Comparison of ENCODE assay signal across 1 cellular context in the genomic region with DNA sequence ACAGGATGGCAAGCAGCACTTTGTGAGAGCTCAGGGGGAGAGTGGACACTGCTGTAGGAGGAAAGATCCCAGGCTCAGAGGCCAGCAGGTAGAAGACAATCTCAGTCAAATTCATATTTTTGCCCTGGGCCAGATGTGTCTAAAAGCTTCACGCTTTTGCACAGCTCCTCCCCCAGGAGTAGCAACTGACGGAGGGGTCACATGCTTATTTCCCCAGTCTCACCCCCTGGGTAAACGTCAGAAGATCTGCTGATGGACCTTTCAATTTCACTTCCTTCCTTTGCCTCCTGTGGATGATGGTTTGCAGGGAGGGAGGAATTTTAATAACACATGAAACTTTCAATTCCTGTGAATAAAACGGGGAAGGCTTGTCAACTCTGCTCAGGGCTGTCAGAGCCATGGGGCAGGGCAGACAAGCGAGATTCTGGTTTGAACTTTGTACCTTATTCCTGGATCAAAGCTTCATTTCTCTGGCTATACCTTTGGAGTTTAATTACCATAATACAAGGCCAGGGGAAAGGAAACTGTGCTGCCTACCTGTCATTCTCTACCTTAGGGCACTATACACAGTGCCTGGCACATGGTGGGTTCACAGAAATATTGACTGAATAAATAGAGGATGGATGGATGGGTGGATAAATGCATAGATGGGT.
TF ChIP-seq lines count a peak whose summit lies in the region.

No MANE protein-coding gene starts in this region.

TF ChIP-seq in GM12878, 131 proteins besides CTCF, POLR2A, EP300 and RAD21 (continued from another document):
- TF ChIP-seq, protein P1, sequence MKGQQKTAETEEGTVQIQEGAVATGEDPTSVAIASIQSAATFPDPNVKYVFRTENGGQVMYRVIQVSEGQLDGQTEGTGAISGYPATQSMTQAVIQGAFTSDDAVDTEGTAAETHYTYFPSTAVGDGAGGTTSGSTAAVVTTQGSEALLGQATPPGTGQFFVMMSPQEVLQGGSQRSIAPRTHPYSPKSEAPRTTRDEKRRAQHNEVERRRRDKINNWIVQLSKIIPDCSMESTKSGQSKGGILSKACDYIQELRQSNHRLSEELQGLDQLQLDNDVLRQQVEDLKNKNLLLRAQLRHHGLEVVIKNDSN (IDR thresholded peaks at IDR 0.05; ENCODE audit: borderline replicate concordance, extremely low read length, insufficient read depth, low read depth, low read length): no peak
- TF ChIP-seq SPI1 (IDR thresholded peaks at IDR 0.05; ENCODE audit: borderline replicate concordance, insufficient read depth, low read depth, low read length) (peak; percentile 42; the same call in 1 of the 2 replicates), TAF1 (IDR thresholded peaks at IDR 0.05; ENCODE audit: borderline replicate concordance, low read depth, low read length) (no peak), RAD51 (IDR thresholded peaks at IDR 0.05) (peak; percentile 62; the same call in 1 of the 2 replicates), BHLHE40 (IDR thresholded peaks at IDR 0.05; ENCODE audit: borderline replicate concordance in 1 of 2, low read depth in 2 of 2, low read length in 1 of 2) (0 out of 4 replicates have a peak, but pooled peaks of 1 of the 2 experiments have one; percentile 18), KDM1A (IDR thresholded peaks at IDR 0.05; ENCODE audit: borderline replicate concordance) (no peak), MXI1 (IDR thresholded peaks at IDR 0.05; ENCODE audit: low read depth, low read length) (no peak), BRCA1 (IDR thresholded peaks at IDR 0.05; ENCODE audit: low read depth, low read length) (no peak), RELA (IDR thresholded peaks at IDR 0.05; ENCODE audit: borderline replicate concordance, partially characterized antibody) (no peak), SUZ12 (IDR thresholded peaks at IDR 0.05; ENCODE audit: unreplicated experiment) (no peak), ZNF217 (IDR thresholded peaks at IDR 0.05) (no peak), WRNIP1 (IDR thresholded peaks at IDR 0.05; ENCODE audit: borderline replicate concordance, low read depth, low read length) (no peak)
- TF ChIP-seq, protein P2, sequence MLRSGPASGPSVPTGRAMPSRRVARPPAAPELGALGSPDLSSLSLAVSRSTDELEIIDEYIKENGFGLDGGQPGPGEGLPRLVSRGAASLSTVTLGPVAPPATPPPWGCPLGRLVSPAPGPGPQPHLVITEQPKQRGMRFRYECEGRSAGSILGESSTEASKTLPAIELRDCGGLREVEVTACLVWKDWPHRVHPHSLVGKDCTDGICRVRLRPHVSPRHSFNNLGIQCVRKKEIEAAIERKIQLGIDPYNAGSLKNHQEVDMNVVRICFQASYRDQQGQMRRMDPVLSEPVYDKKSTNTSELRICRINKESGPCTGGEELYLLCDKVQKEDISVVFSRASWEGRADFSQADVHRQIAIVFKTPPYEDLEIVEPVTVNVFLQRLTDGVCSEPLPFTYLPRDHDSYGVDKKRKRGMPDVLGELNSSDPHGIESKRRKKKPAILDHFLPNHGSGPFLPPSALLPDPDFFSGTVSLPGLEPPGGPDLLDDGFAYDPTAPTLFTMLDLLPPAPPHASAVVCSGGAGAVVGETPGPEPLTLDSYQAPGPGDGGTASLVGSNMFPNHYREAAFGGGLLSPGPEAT (IDR thresholded peaks at IDR 0.05; ENCODE audit: low read depth): no peak
